ENCODE assay signal across 28 cellular contexts in the genomic region with DNA sequence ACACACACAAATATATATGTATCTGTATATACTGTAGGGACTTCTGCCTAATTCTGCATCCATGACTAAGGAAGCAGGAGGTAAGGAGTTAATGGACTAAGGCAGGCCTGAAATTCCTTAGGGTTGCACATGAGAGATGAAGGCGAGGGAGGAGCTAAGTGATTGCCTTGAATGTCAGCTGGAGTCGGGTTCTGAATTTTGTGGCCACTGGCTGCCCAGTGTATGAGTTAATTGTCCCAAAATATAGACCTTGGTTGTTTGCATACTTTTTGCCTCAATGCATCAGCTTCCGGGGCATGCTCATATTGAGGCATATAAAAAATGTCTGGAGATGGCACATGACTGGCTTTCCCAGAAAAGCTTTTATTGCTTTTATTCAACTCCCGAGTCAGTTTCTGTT.
"Had no signal": no experiment of that assay in that cellular context is flagged by ENCODE, and none has a peak within 500 bp of the region (broad histone marks: within the 10 kb centered on the region; RNA-seq: fewer than 3 reads in every experiment).

No MANE protein-coding gene starts in this region.

- ATAC-seq: activated CD4-positive, alpha-beta T cell treated with anti-CD3 and anti-CD28 coated beads for 36 hours; activated T-helper 17 cell treated with anti-CD3 and anti-CD28 coated beads, Interleukin-2, amount 50 U/mL, for 72 hours; foreskin keratinocyte; left lobe of liver; lower lobe of right lung; natural killer cell; psoas muscle; right cardiac atrium had no signal

- H3K36me3 ChIP-seq: adrenal gland, ascending aorta, lower lobe of right lung, thyroid gland had no signal

- H3K4me1 Mint-ChIP-seq: activated B cell treated with CpG ODN at 0.5 μM for 24 hours; activated CD4-positive, alpha-beta T cell treated with anti-CD3 and anti-CD28 coated beads for 36 hours; activated T-helper 17 cell treated with anti-CD3 and anti-CD28 coated beads, Interleukin-2, amount 50 U/mL, for 72 hours; natural killer cell had no signal

- H3K9me3 ChIP-seq: adrenal gland, ascending aorta, lower lobe of right lung, psoas muscle, thyroid gland had no signal

- H3K9me3 Mint-ChIP-seq: activated B cell treated with CpG ODN at 0.5 μM for 24 hours; activated T-cell treated with anti-CD3 and anti-CD28 coated beads, Interleukin-2, amount 50 U/mL, for 24 hours; activated T-helper 17 cell treated with anti-CD3 and anti-CD28 coated beads, Interleukin-2, amount 50 U/mL, for 72 hours; T-helper 1 cell treated with Interleukin-12 subunit alpha and Interleukin-12 subunit beta and Interleukin-4 antibody, amounts not matched to agents 30 μg/mL and 1 μg/mL, for 36 hours had no signal

- DNase-seq: activated B cell treated with CpG ODN at 0.5 μM for 24 hours; activated CD4-positive, alpha-beta T cell treated with anti-CD3 and anti-CD28 coated beads for 36 hours; activated CD4-positive, alpha-beta T cell treated with anti-CD3 and anti-CD28 coated beads, Interleukin-2, amount 50 U/mL, for 4 hours; activated CD8-positive, alpha-beta memory T cell treated with anti-CD3 and anti-CD28 coated beads for 24 hours; activated CD8-positive, alpha-beta memory T cell treated with anti-CD3 and anti-CD28 coated beads, Interleukin-2, amount 50 U/mL, for 4 hours; activated T-cell treated with anti-CD3 and anti-CD28 coated beads, Interleukin-2, amount 50 U/mL, for 24 hours; adrenal gland; central memory CD4-positive, alpha-beta T cell; dermis blood vessel endothelial cell; effector CD8-positive, alpha-beta T cell; foreskin keratinocyte; glutamatergic neuron; hypothalamus; islet precursor cell; lower lobe of right lung; natural killer cell; psoas muscle; right cardiac atrium; stimulated activated CD4-positive, alpha-beta T cell treated with anti-CD3 and anti-CD28 coated beads, Interleukin-1b, Interleukin-23, amount 100 ng/mL, for 48 hours; substantia nigra; T1000; thyroid gland had no signal

- H3K27me3 ChIP-seq: adrenal gland, ascending aorta, foreskin keratinocyte, thyroid gland had no signal

- H3K4me3 ChIP-seq: adrenal gland, ascending aorta, lower lobe of right lung, psoas muscle, thyroid gland had no signal

- H3K4me3 Mint-ChIP-seq: activated B cell treated with CpG ODN at 0.5 μM for 24 hours; activated CD4-positive, alpha-beta T cell treated with anti-CD3 and anti-CD28 coated beads for 36 hours; activated naive CD8-positive, alpha-beta T cell; activated T-cell treated with anti-CD3 and anti-CD28 coated beads, Interleukin-2, amount 50 U/mL, for 24 hours; activated T-helper 17 cell treated with anti-CD3 and anti-CD28 coated beads, Interleukin-2, amount 50 U/mL, for 72 hours; natural killer cell; stimulated activated naive CD8-positive, alpha-beta T cell treated with anti-CD3 and anti-CD28 coated beads, Interleukin-15, Interleukin-2, amounts not matched to agents 100 ng/mL and 50 ng/mL, for 24 hours; T-helper 1 cell treated with Interleukin-12 subunit alpha and Interleukin-12 subunit beta and Interleukin-4 antibody, amounts not matched to agents 30 μg/mL and 1 μg/mL, for 36 hours had no signal

- H3K27me3 Mint-ChIP-seq: activated B cell treated with CpG ODN at 0.5 μM for 24 hours; stimulated activated naive CD8-positive, alpha-beta T cell treated with anti-CD3 and anti-CD28 coated beads, Interleukin-15, Interleukin-2, amounts not matched to agents 100 ng/mL and 50 ng/mL, for 24 hours had no signal

- H3K27ac Mint-ChIP-seq: activated B cell treated with CpG ODN at 0.5 μM for 24 hours; activated CD4-positive, alpha-beta T cell treated with anti-CD3 and anti-CD28 coated beads for 36 hours; activated naive CD8-positive, alpha-beta T cell; activated T-cell treated with anti-CD3 and anti-CD28 coated beads, Interleukin-2, amount 50 U/mL, for 24 hours; activated T-helper 17 cell treated with anti-CD3 and anti-CD28 coated beads, Interleukin-2, amount 50 U/mL, for 72 hours; natural killer cell; stimulated activated naive CD8-positive, alpha-beta T cell treated with anti-CD3 and anti-CD28 coated beads, Interleukin-15, Interleukin-2, amounts not matched to agents 100 ng/mL and 50 ng/mL, for 24 hours; T-helper 1 cell treated with Interleukin-12 subunit alpha and Interleukin-12 subunit beta and Interleukin-4 antibody, amounts not matched to agents 30 μg/mL and 1 μg/mL, for 36 hours had no signal

- H3K27ac ChIP-seq: adrenal gland, ascending aorta, foreskin keratinocyte, lower lobe of right lung, psoas muscle, thyroid gland had no signal

- H3K4me1 ChIP-seq: adrenal gland, ascending aorta, foreskin keratinocyte, lower lobe of right lung, psoas muscle, thyroid gland had no signal

- H3K36me3 Mint-ChIP-seq: activated naive CD8-positive, alpha-beta T cell; natural killer cell had no signal
